1 cellular context compared by ENCODE assay signal in the genomic region with DNA sequence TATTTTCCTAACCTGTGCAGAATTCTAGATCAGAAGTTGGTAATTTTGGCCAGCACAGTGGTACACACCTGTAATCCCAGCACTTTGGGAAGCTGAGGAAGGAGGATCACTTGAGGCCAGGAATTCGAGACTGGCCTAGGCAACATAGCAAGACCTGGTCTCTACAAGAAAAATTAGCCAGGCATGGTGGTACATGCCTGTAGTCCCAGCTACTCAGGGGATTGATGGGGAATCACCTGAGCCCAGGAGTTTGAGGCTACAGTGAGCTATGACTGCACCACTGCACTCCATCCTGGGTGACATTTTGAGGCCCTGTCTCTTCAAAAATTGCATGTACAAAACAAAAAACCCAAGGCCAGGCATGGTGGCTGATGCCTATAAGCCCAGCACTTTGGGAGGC.
A peak's percentile ranks its signal among the peaks of the same experiment; 100 is the strongest.
TF ChIP-seq lines count a peak whose summit lies in the region.

No MANE protein-coding gene starts in this region.

TF ChIP-seq in GM23338, 12 proteins besides CTCF, POLR2A, EP300 and RAD21:
- TF ChIP-seq POLR2AphosphoS5 (IDR thresholded peaks at IDR 0.05; ENCODE audit: low read depth) (peak; percentile 29; the same call in 1 of the 2 replicates), CREB1 (CRISPR knock-in tag; IDR thresholded peaks at IDR 0.05; ENCODE audit: low read depth) (no peak)
